7 cellular contexts compared by ENCODE assay signal in the genomic region with DNA sequence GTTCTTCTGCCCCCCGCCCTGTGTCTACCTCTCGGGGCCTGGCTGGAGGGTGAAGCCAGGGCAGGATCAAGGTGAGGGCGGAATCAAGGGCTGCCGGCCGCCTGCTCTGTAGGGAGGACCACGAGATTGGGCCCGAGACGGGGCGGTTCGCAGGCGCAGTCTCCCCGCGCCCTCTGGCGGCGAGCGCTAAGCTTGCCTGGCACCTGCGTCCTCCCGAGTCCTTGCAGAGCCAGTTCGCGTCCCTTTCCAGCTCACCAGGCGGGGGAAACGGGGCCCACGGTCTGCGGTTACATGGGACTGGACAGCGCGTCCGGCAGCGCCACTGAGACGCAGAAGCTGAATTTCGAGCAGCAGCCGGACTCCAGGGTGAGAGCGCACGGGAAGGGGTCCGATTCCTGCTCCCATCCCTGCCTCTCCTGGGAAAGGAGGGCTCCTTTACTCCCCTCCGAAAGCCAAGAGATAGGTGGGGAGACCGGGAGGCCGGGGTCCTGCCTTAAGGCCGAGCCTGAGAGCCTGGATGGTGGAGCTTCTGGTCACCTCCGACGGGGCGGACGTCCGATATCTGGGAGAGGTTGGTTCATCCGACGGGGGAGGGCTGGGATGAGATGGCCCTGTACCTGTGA. TPM values are rescaled to one million over a fixed set of nuclear protein-coding genes. Genes with fewer than 3 reads are reported as not detected.
DNase-seq lines count a peak whose midpoint lies in the region; ATAC-seq and TF ChIP-seq lines count a peak whose summit lies in the region.

No MANE protein-coding gene starts in this region.

- H3K4me1 Mint-ChIP-seq in activated CD4-positive, alpha-beta T cell treated with anti-CD3 and anti-CD28 coated beads, Interleukin-2, amount 10 ng/mL, durations not matched to agents 24 days and 14 days: peaks cover 10% of the 10 kb centered on the region
- peaks cover 15 to 35% of the 10 kb centered on the region in 2 donors for H3K4me1 Mint-ChIP-seq in stimulated activated naive B cell treated with anti-CD40 and anti-IgM and Interleukin-4, amounts not matched to agents 10 μg/mL and 1 μg/mL and 100 μg/mL, for 72 hours

- DNase-seq in NCI-H1694 treated with DMSO at 0.1 percent for 48 hours (lab: John Stamatoyannopoulos, UW) (peak; percentile 27), dermis microvascular lymphatic vessel endothelial cell (ENCODE audit: low read depth in 2 of 2) (peak; percentile 12 to 59), midbrain (lab: John Stamatoyannopoulos, UW) (peak; percentile 21), pons (ENCODE audit: low spot score) (no peak)
- peak; percentile 91 for DNase-seq in activated CD4-positive, alpha-beta T cell treated with anti-CD3 and anti-CD28 coated beads, Interleukin-2, amount 10 ng/mL, durations not matched to agents 24 days and 14 days
- DNase-seq in stimulated activated naive B cell treated with anti-CD40 and anti-IgM and Interleukin-4, amounts not matched to agents 10 μg/mL and 1 μg/mL and 100 μg/mL, for 72 hours: peak; percentile 51

- no peak overlapping the region for H3K4me3 Mint-ChIP-seq in activated CD4-positive, alpha-beta T cell treated with anti-CD3 and anti-CD28 coated beads, Interleukin-2, amount 10 ng/mL, durations not matched to agents 24 days and 14 days
- H3K4me3 Mint-ChIP-seq in stimulated activated naive B cell treated with anti-CD40 and anti-IgM and Interleukin-4, amounts not matched to agents 10 μg/mL and 1 μg/mL and 100 μg/mL, for 72 hours: no peak overlapping the region

- peaks cover 15% of the 10 kb centered on the region for H3K27me3 Mint-ChIP-seq in activated CD4-positive, alpha-beta T cell treated with anti-CD3 and anti-CD28 coated beads, Interleukin-2, amount 10 ng/mL, durations not matched to agents 24 days and 14 days
- H3K27me3 Mint-ChIP-seq in stimulated activated naive B cell treated with anti-CD40 and anti-IgM and Interleukin-4, amounts not matched to agents 10 μg/mL and 1 μg/mL and 100 μg/mL, for 72 hours: peaks cover 76 to 91% of the 10 kb centered on the region in 2 donors

- ATAC-seq in stimulated activated naive B cell treated with anti-CD40 and anti-IgM and Interleukin-4, amounts not matched to agents 10 μg/mL and 1 μg/mL and 100 μg/mL, for 72 hours (replicated peaks): peak; percentile 86 to 87

- H3K9me3 Mint-ChIP-seq in activated CD4-positive, alpha-beta T cell treated with anti-CD3 and anti-CD28 coated beads, Interleukin-2, amount 10 ng/mL, durations not matched to agents 24 days and 14 days: no peaks in the 10 kb centered on the region
- H3K9me3 Mint-ChIP-seq in stimulated activated naive B cell treated with anti-CD40 and anti-IgM and Interleukin-4, amounts not matched to agents 10 μg/mL and 1 μg/mL and 100 μg/mL, for 72 hours: no peaks in the 10 kb centered on the region

- no peak overlapping the region for H3K4me3 ChIP-seq in GM12875 (ENCODE audit: low read depth, low read length)

- intact Hi-C loops in activated CD4-positive, alpha-beta T cell treated with anti-CD3 and anti-CD28 coated beads, Interleukin-2, amount 10 ng/mL, durations not matched to agents 24 days and 14 days (cut with micrococcal nuclease): loop anchor here (10.0 kb wide), 1 partner anchor 347 kb away; the partner anchor contains the start of genes STK4 and TOMM34

- TF ChIP-seq CTCF in GM12875 (IDR thresholded peaks at IDR 0.05; ENCODE audit: borderline replicate concordance, insufficient read depth, low read depth, low read length): peak; percentile 96

- H3K36me3 Mint-ChIP-seq in activated CD4-positive, alpha-beta T cell treated with anti-CD3 and anti-CD28 coated beads, Interleukin-2, amount 10 ng/mL, durations not matched to agents 24 days and 14 days (ENCODE audit: low read depth): peaks cover 3% of the 10 kb centered on the region
- peaks cover 0 to 2% of the 10 kb centered on the region in 2 donors for H3K36me3 Mint-ChIP-seq in stimulated activated naive B cell treated with anti-CD40 and anti-IgM and Interleukin-4, amounts not matched to agents 10 μg/mL and 1 μg/mL and 100 μg/mL, for 72 hours

- H3K27ac Mint-ChIP-seq in activated CD4-positive, alpha-beta T cell treated with anti-CD3 and anti-CD28 coated beads, Interleukin-2, amount 10 ng/mL, durations not matched to agents 24 days and 14 days: no peak overlapping the region
- no peak overlapping the region for H3K27ac Mint-ChIP-seq in stimulated activated naive B cell treated with anti-CD40 and anti-IgM and Interleukin-4, amounts not matched to agents 10 μg/mL and 1 μg/mL and 100 μg/mL, for 72 hours

RNA-seq across cellular contexts. Expression of gene MATN4, which starts 3.6 kb away (rescaled TPM):
- 1.2 and 1.5 TPM in 2 replicates for total RNA-seq in activated CD4-positive, alpha-beta T cell treated with anti-CD3 and anti-CD28 coated beads, Interleukin-2, amount 10 ng/mL, durations not matched to agents 24 days and 14 days
- total RNA-seq in dermis microvascular lymphatic vessel endothelial cell: under 0.01 TPM in 2 replicates

RNA-seq across cellular contexts. Expression of gene RBPJL, which starts 5.1 kb away (rescaled TPM):
- total RNA-seq in activated CD4-positive, alpha-beta T cell treated with anti-CD3 and anti-CD28 coated beads, Interleukin-2, amount 10 ng/mL, durations not matched to agents 24 days and 14 days: not detected in 2 replicates
- not detected in 2 replicates for total RNA-seq in dermis microvascular lymphatic vessel endothelial cell

RNA-seq across cellular contexts. Expression of gene SDC4, which starts 36.5 kb away (rescaled TPM):
- 177 and 185 TPM in 2 replicates for total RNA-seq in activated CD4-positive, alpha-beta T cell treated with anti-CD3 and anti-CD28 coated beads, Interleukin-2, amount 10 ng/mL, durations not matched to agents 24 days and 14 days
- 37.7 and 55.6 TPM in 2 replicates for total RNA-seq in dermis microvascular lymphatic vessel endothelial cell

RNA-seq across cellular contexts. Expression of gene SYS1, which starts 51.3 kb away (rescaled TPM):
- total RNA-seq in activated CD4-positive, alpha-beta T cell treated with anti-CD3 and anti-CD28 coated beads, Interleukin-2, amount 10 ng/mL, durations not matched to agents 24 days and 14 days: 24.4 and 26.2 TPM in 2 replicates
- 16.6 and 24.0 TPM in 2 replicates for total RNA-seq in dermis microvascular lymphatic vessel endothelial cell

RNA-seq across cellular contexts. Expression of gene SLPI, which starts 57.3 kb away (rescaled TPM):
- not detected in 2 replicates for total RNA-seq in activated CD4-positive, alpha-beta T cell treated with anti-CD3 and anti-CD28 coated beads, Interleukin-2, amount 10 ng/mL, durations not matched to agents 24 days and 14 days
- 0.39 and 1.4 TPM in 2 replicates for total RNA-seq in dermis microvascular lymphatic vessel endothelial cell
